8 cellular contexts compared by ENCODE assay signal in genomic region chr4:110059556-110060191, GRCh38.
DNase-seq lines count a peak whose midpoint lies in the region; ATAC-seq and TF ChIP-seq lines count a peak whose summit lies in the region.

No MANE protein-coding gene starts in this region.

- TF ChIP-seq CTCF in ascending aorta (IDR thresholded peaks at IDR 0.05) = no peak
- TF ChIP-seq CTCF in smooth muscle cell (IDR thresholded peaks at IDR 0.05; ENCODE audit: borderline replicate concordance, insufficient read depth, poor library complexity, severe bottlenecking) = no peak

- H3K9me3 ChIP-seq in esophagus (ENCODE audit: control insufficient read depth in 2 of 2, insufficient read depth in 1 of 2, low read depth in 1 of 2, low read length in 1 of 2) (no peaks in the 10 kb centered on the region), ascending aorta (no peaks in the 10 kb centered on the region), smooth muscle cell (replicated peaks; ENCODE audit: low read depth) (no peaks in the 10 kb centered on the region), Karpas-422 (ENCODE audit: low read length) (no peaks in the 10 kb centered on the region)

- no peaks in the 10 kb centered on the region for H3K9me2 ChIP-seq in Karpas-422 (replicated peaks; ENCODE audit: insufficient read depth, low read length)

- no peaks in the 10 kb centered on the region for H3F3A ChIP-seq in smooth muscle cell (ENCODE audit: low read depth)

- H4K20me1 ChIP-seq in smooth muscle cell (ENCODE audit: low read depth) (peaks cover 4% of the 10 kb centered on the region), Karpas-422 (ENCODE audit: insufficient read depth, low read depth, low read length) (0 out of 2 replicates have a peak, but pooled peaks cover 3% of the 10 kb centered on the region)

- H2AFZ ChIP-seq in smooth muscle cell (ENCODE audit: low read depth) (no peak overlapping the region), Karpas-422 (ENCODE audit: low read length) (no peak overlapping the region)

- H3K4me1 ChIP-seq in esophagus (ENCODE audit: control insufficient read depth in 2 of 2, insufficient read depth in 2 of 2, low read length in 1 of 2) = peaks cover 0 to 2% of the 10 kb centered on the region in 2 donors
- no peaks in the 10 kb centered on the region for H3K4me1 ChIP-seq in ascending aorta
- peaks cover 4% of the 10 kb centered on the region for H3K4me1 ChIP-seq in smooth muscle cell (ENCODE audit: low read depth)
- peaks cover 19% of the 10 kb centered on the region for H3K4me1 ChIP-seq in Karpas-422 (ENCODE audit: low read length)

- WGBS in esophagus, 2 donors = 70 to 72% methylated on average over 3 of the region's 3 CpGs
- 93% methylated on average over 3 of the region's 3 CpGs for WGBS in smooth muscle cell (ENCODE audit: low lambda C conversion rate)

- H3K4me3 ChIP-seq in esophagus (ENCODE audit: low read depth in 1 of 2, low read length in 2 of 2) = no peak overlapping the region
- H3K4me3 ChIP-seq in ascending aorta = no peak overlapping the region
- H3K4me3 ChIP-seq in smooth muscle cell = no peak overlapping the region
- no peak overlapping the region for H3K4me3 ChIP-seq in Karpas-422 (ENCODE audit: low read length)

- H3K9ac ChIP-seq in smooth muscle cell (ENCODE audit: low read depth) = no peak overlapping the region
- no peak overlapping the region for H3K9ac ChIP-seq in Karpas-422 (ENCODE audit: low read length)

- H3K27ac ChIP-seq in esophagus (ENCODE audit: low read depth in 2 of 2, low read length in 1 of 2) (peak overlapping the region; percentile 73 to 75), ascending aorta (no peak overlapping the region), smooth muscle cell (ENCODE audit: low read depth) (no peak overlapping the region), Karpas-422 (ENCODE audit: low read length) (no peak overlapping the region)

- intact Hi-C loops in ascending aorta (cut with DNase I) = no loop called here

- peak; percentile 84 for ATAC-seq in GM19468 (IDR thresholded peaks at IDR 0.05; ENCODE audit: extremely low read depth, unreplicated experiment)
- ATAC-seq in HG03460 (IDR thresholded peaks at IDR 0.05; ENCODE audit: unreplicated experiment) = peak; percentile 71

- DNase-seq in ELR (ENCODE audit: low read depth) (peak; percentile 41), ascending aorta (ENCODE audit: low spot score in 2 of 2) (no peak), smooth muscle cell (lab: John Stamatoyannopoulos, UW; ENCODE audit: unreplicated experiment) (no peak), COLO668 (lab: John Stamatoyannopoulos, UW; ENCODE audit: unreplicated experiment) (no peak), Karpas-422 (no peak)

- no peaks in the 10 kb centered on the region for H3K36me3 ChIP-seq in esophagus (ENCODE audit: control insufficient read depth in 2 of 2, insufficient read depth in 2 of 2, low read length in 1 of 2)
- no peaks in the 10 kb centered on the region for H3K36me3 ChIP-seq in ascending aorta
- H3K36me3 ChIP-seq in smooth muscle cell (ENCODE audit: low read depth) = no peaks in the 10 kb centered on the region
- H3K36me3 ChIP-seq in Karpas-422 (ENCODE audit: insufficient read depth, low read length) = peaks cover 15% of the 10 kb centered on the region; the same call in 1 of the 2 replicates

- no peaks in the 10 kb centered on the region for H3K27me3 ChIP-seq in esophagus (ENCODE audit: control insufficient read depth in 1 of 2, insufficient read depth in 2 of 2, low read length in 2 of 2)
- no peaks in the 10 kb centered on the region for H3K27me3 ChIP-seq in ascending aorta
- H3K27me3 ChIP-seq in smooth muscle cell (ENCODE audit: low read depth) = no peaks in the 10 kb centered on the region
- H3K27me3 ChIP-seq in Karpas-422 (ENCODE audit: low read length) = no peaks in the 10 kb centered on the region

- H3K79me2 ChIP-seq in smooth muscle cell (ENCODE audit: low read depth) (no peaks in the 10 kb centered on the region), Karpas-422 (ENCODE audit: low read length) (peaks cover 36% of the 10 kb centered on the region)

- no peak overlapping the region for H3K4me2 ChIP-seq in smooth muscle cell
- H3K4me2 ChIP-seq in Karpas-422 (ENCODE audit: low read depth, low read length, poor library complexity, severe bottlenecking) = no peak overlapping the region

Comparison
In these comparisons a context has a peak if more than half of its experiments do, and no peak if none do; other contexts are left out.
1. H3K27ac ChIP-seq: peak in esophagus (2 of 2); none in ascending aorta (0 of 2), smooth muscle cell (single experiment) and Karpas-422 (single experiment).